Comparison of ENCODE assay signal across 19 cellular contexts in the genomic region with DNA sequence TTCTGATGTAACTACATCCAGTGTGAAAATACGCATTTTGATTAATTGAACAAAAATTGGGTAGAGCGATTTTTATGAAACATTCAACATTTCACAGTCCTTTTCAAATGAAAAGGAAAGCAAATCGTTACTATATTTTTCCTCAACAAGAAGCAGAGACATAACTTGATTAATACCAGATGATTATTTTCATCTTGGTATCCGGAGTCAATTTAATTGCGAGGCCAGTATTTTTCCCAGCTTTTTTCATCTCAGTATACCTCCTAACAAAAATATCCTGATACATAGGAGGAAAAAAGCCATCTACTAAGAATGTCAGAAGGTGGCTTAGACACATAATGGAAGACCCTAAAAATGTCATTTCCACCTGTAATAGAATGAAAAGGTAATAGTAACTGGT. TPM values are rescaled to one million over a fixed set of nuclear protein-coding genes. Genes with fewer than 3 reads are reported as not detected.
DNase-seq lines count a peak whose midpoint lies in the region; ATAC-seq and TF ChIP-seq lines count a peak whose summit lies in the region.
"Had no signal": no experiment of that assay in that cellular context is flagged by ENCODE, and none has a peak within 500 bp of the region (broad histone marks: within the 10 kb centered on the region; RNA-seq: fewer than 3 reads in every experiment).

No MANE protein-coding gene starts in this region.

- H3K4me2 ChIP-seq in SK-N-SH, result peak overlapping the region; percentile 83

- peak overlapping the region; percentile 32 for H3K4me3 Mint-ChIP-seq in neural crest cell
- H3K4me3 Mint-ChIP-seq: T-helper 2 cell treated with Interferon-gamma antibody and Interleukin-4, amounts not matched to agents 5 μg/mL and 100 μg/mL, for 36 hours had no signal

- H3K36me3 ChIP-seq in SK-N-SH (replicated peaks in 1 of 2; ENCODE audit: control insufficient read depth in 1 of 2, insufficient read depth in 2 of 2, low read length in 1 of 2) (peaks cover 14 to 15% of the 10 kb centered on the region in 2 experiments), esophagus muscularis mucosa (peaks cover 0 to 26% (median 18%) of the 10 kb centered on the region in 4 donors), urinary bladder (ENCODE audit: insufficient read depth) (peaks cover 2% of the 10 kb centered on the region)
- H3K36me3 ChIP-seq: colonic mucosa had no signal

- H3K4me1 Mint-ChIP-seq in neural crest cell, result peaks cover 30% of the 10 kb centered on the region

- H3K27me3 ChIP-seq in SK-N-SH (ENCODE audit: insufficient read depth) (no peaks in the 10 kb centered on the region), esophagus muscularis mucosa (no peaks in the 10 kb centered on the region)
- H3K27me3 ChIP-seq: colonic mucosa had no signal

- ATAC-seq in SK-N-SH treated with all-trans-retinoic acid at 6 μM for 48 hours (no peak), sciatic nerve (no peak)

- H3K36me3 Mint-ChIP-seq in neural crest cell (ENCODE audit: low read depth), result peaks cover 8% of the 10 kb centered on the region

- H3K9me3 Mint-ChIP-seq in neural crest cell, result no peaks in the 10 kb centered on the region
- H3K9me3 Mint-ChIP-seq: H9; immature natural killer cell; T-helper 2 cell treated with Interferon-gamma antibody and Interleukin-4, amounts not matched to agents 5 μg/mL and 100 μg/mL, for 36 hours had no signal

- no peak overlapping the region for H3K27ac Mint-ChIP-seq in neural crest cell (ENCODE audit: unreplicated experiment)
- H3K27ac Mint-ChIP-seq: H9; T-helper 2 cell treated with Interferon-gamma antibody and Interleukin-4, amounts not matched to agents 5 μg/mL and 100 μg/mL, for 36 hours had no signal

- H3K27ac ChIP-seq in SK-N-SH (ENCODE audit: low read depth in 2 of 2, low read length in 1 of 2), result peak overlapping the region; percentile 34 to 89; a peak in 3 of 4 replicates
- H3K27ac ChIP-seq in esophagus muscularis mucosa (replicated peaks in 1 of 4), result peak overlapping the region; percentile 97 to 100 (median 98)
- peak overlapping the region; percentile 48 for H3K27ac ChIP-seq in urinary bladder (ENCODE audit: low read depth)
- H3K27ac ChIP-seq: 22Rv1; BLaER1 treated with 17β-estradiol and CSF1 and Interleukin-3, amounts not matched to agents 10 nM and 100 nM; epithelial cell of prostate; neutrophil had no signal

- H3K9ac ChIP-seq in SK-N-SH, result no peak overlapping the region
- H3K9ac ChIP-seq: BLaER1 treated with 17β-estradiol and CSF1 and Interleukin-3, amounts not matched to agents 10 nM and 100 nM had no signal

- no peak for TF ChIP-seq RAD21 in SK-N-SH (IDR thresholded peaks at IDR 0.05; ENCODE audit: low read length)

- TF ChIP-seq POLR2A in esophagus muscularis mucosa (IDR thresholded peaks at IDR 0.05; ENCODE audit: low read depth), result no peak

- H3K9me3 ChIP-seq in SK-N-SH (no peaks in the 10 kb centered on the region), esophagus muscularis mucosa (no peaks in the 10 kb centered on the region)
- H3K9me3 ChIP-seq: BLaER1 treated with 17β-estradiol and CSF1 and Interleukin-3, amounts not matched to agents 10 nM and 100 nM; colonic mucosa; neutrophil had no signal

- H3F3A ChIP-seq in SK-N-SH (replicated peaks; ENCODE audit: insufficient read depth), result no peaks in the 10 kb centered on the region

- H3K9me2 ChIP-seq in SK-N-SH, result no peaks in the 10 kb centered on the region

- no peak overlapping the region for H2AFZ ChIP-seq in SK-N-SH (ENCODE audit: low read depth)

- WGBS in SK-N-SH (ENCODE audit: low lambda C conversion rate), result 50% methylated on average over 5 of the region's 5 CpGs
- 62% methylated on average over 5 of the region's 5 CpGs for WGBS in esophagus muscularis mucosa
- 60% methylated on average over 5 of the region's 5 CpGs for WGBS in urinary bladder

- H3K27me3 Mint-ChIP-seq in neural crest cell (ENCODE audit: low read depth), result peaks cover 70% of the 10 kb centered on the region

- H3K4me3 ChIP-seq in SK-N-SH (ENCODE audit: low read depth in 2 of 2, low read length in 1 of 2) (0 out of 4 replicates have a peak overlapping the region, but pooled peaks of 1 of the 2 experiments have one; percentile 10), esophagus muscularis mucosa (peak overlapping the region in 3 of 4 donors; percentile 96 to 98 (median 96)), urinary bladder (ENCODE audit: low read depth, low read length) (no peak overlapping the region)
- H3K4me3 ChIP-seq: BLaER1 treated with 17β-estradiol and CSF1 and Interleukin-3, amounts not matched to agents 10 nM and 100 nM; colonic mucosa; lung had no signal

- H3K79me2 ChIP-seq in SK-N-SH (ENCODE audit: insufficient read depth), result peaks cover 72% of the 10 kb centered on the region

- H3K4me1 ChIP-seq in SK-N-SH (ENCODE audit: control insufficient read depth in 1 of 2, insufficient read depth in 2 of 2, low read depth in 1 of 2, low read length in 1 of 2), result peaks cover 35 to 76% of the 10 kb centered on the region in 2 experiments
- peaks cover 55 to 91% (median 86%) of the 10 kb centered on the region in 4 donors for H3K4me1 ChIP-seq in esophagus muscularis mucosa
- no peaks in the 10 kb centered on the region for H3K4me1 ChIP-seq in urinary bladder (ENCODE audit: insufficient read depth)

- intact Hi-C loops in esophagus muscularis mucosa (cut with DNase I) (loop anchor here (10.0 kb wide), 1 partner anchor 272 kb away; no protein-coding TSS in a partner anchor), sciatic nerve (cut with DNase I) (no loop called here)

- DNase-seq in SK-N-SH (no peak), esophagus muscularis mucosa (ENCODE audit: extremely low spot score) (no peak), neural crest cell (ENCODE audit: low read depth, low spot score) (no peak), DMS79 treated with DMSO at 0.1 percent for 48 hours (lab: John Stamatoyannopoulos, UW) (no peak), sciatic nerve (ENCODE audit: low spot score) (no peak), NCI-H128 (lab: John Stamatoyannopoulos, UW; ENCODE audit: unreplicated experiment) (no peak)
- DNase-seq: activated CD4-positive, CD25-positive, alpha-beta regulatory T cell treated with anti-CD3 and anti-CD28 coated beads, Interleukin-2, amount 50 U/mL, for 72 hours; H9; immature natural killer cell; SHP77 had no signal

- TF ChIP-seq CTCF in SK-N-SH (IDR thresholded peaks at IDR 0.05) (no peak), esophagus muscularis mucosa (IDR thresholded peaks at IDR 0.05) (no peak), neural crest cell (conservative IDR thresholded peaks at IDR 0.05) (no peak)

- CTCF ChIA-PET in SK-N-SH (lab: Yijun Ruan, JAX), result interaction anchor here (1.1 kb wide), 1 partner anchor 46 kb away, joined by 3 read pairs; no protein-coding TSS in a partner anchor

- POLR2A ChIA-PET in SK-N-SH (lab: Yijun Ruan, JAX), result no interaction called here

- TF ChIP-seq EP300 in SK-N-SH (IDR thresholded peaks at IDR 0.05; ENCODE audit: borderline replicate concordance in 1 of 2, low read depth in 1 of 2, low read length in 1 of 2), result no peak
- TF ChIP-seq EP300 in esophagus muscularis mucosa (IDR thresholded peaks at IDR 0.05), result no peak

- peaks cover 11% of the 10 kb centered on the region for H4K20me1 ChIP-seq in SK-N-SH (ENCODE audit: insufficient read depth)

TF ChIP-seq in SK-N-SH, 30 proteins besides CTCF, POLR2A, EP300 and RAD21:
- peak; percentile 66 for TF ChIP-seq TCF12 (IDR thresholded peaks at IDR 0.05)
- TF ChIP-seq TEAD4 (IDR thresholded peaks at IDR 0.05; ENCODE audit: borderline replicate concordance, insufficient read depth), result no peak
TF ChIP-seq in SK-N-SH: peak in this region for 1.

TF ChIP-seq in SK-N-SH treated with all-trans-retinoic acid at 6 μM for 48 hours, 23 proteins besides CTCF, POLR2A, EP300 and RAD21 (continues in another document):
- no peak for TF ChIP-seq ARNTL (CRISPR knock-in tag; IDR thresholded peaks at IDR 0.05; ENCODE audit: borderline replicate concordance, low read depth)
- TF ChIP-seq OSR1 (CRISPR knock-in tag; IDR thresholded peaks at IDR 0.05), result no peak
- no peak for TF ChIP-seq CREB5 (CRISPR knock-in tag; IDR thresholded peaks at IDR 0.05; ENCODE audit: low read depth)
- TF ChIP-seq GLIS3 (CRISPR knock-in tag; IDR thresholded peaks at IDR 0.05), result no peak
- no peak for TF ChIP-seq TCF4 (CRISPR knock-in tag; IDR thresholded peaks at IDR 0.05; ENCODE audit: borderline replicate concordance)
- TF ChIP-seq ZFP3 (CRISPR knock-in tag; IDR thresholded peaks at IDR 0.05), result no peak
- no peak for TF ChIP-seq SNAI2 (CRISPR knock-in tag; IDR thresholded peaks at IDR 0.05)

RNA-seq across cellular contexts. Expression of gene PTGR3, which starts 6.0 kb away (rescaled TPM):
- polyA plus RNA-seq in SK-N-SH (2012; rRNA removed) (20.7 and 27.1 TPM in 2 replicates), urinary bladder (23.9 TPM)
- 21.0 and 23.2 TPM in 2 replicates for polyA plus RNA-seq in SK-N-SH (2012; cell fraction: cytosol; rRNA removed)
- 39.3 and 40.7 TPM in 2 replicates for polyA plus RNA-seq in SK-N-SH (2012; cell fraction: nucleus; rRNA removed)
- total RNA-seq in esophagus muscularis mucosa (10 to 100 TPM in 3 of 4 donors, 1 to 10 TPM in 1; 9.6 to 27.5 (median 20.1) TPM), neural crest cell (9.2 and 12.1 TPM in 2 replicates), urinary bladder (20.8 TPM), sciatic nerve (31.6 TPM)

RNA-seq across cellular contexts. Expression of gene TSHZ1, which starts 7.6 kb away (rescaled TPM):
- 2.6 and 2.8 TPM in 2 replicates for polyA plus RNA-seq in SK-N-SH (2012; rRNA removed)
- polyA plus RNA-seq in SK-N-SH (2012; cell fraction: cytosol; rRNA removed), result 2.5 and 3.0 TPM in 2 replicates
- polyA plus RNA-seq in SK-N-SH (2012; cell fraction: nucleus; rRNA removed), result 3.4 and 3.5 TPM in 2 replicates
- 10 to 100 TPM; 17.9 to 41.7 (median 32.2) TPM for total RNA-seq in esophagus muscularis mucosa
- total RNA-seq in neural crest cell, result 6.7 and 6.9 TPM in 2 replicates
- 10.3 TPM for total RNA-seq in urinary bladder
- polyA plus RNA-seq in urinary bladder, result 22.5 TPM
- 25.4 TPM for total RNA-seq in sciatic nerve

Comparison
In these comparisons a context has a peak if more than half of its experiments do, and no peak if none do; other contexts are left out.
1. H3K27ac ChIP-seq: peak in every context shown above with its lines; median percentile 98 in esophagus muscularis mucosa; 62 in SK-N-SH; 48 in urinary bladder.